ENCODE assay signal across 8 cellular contexts in the genomic region with DNA sequence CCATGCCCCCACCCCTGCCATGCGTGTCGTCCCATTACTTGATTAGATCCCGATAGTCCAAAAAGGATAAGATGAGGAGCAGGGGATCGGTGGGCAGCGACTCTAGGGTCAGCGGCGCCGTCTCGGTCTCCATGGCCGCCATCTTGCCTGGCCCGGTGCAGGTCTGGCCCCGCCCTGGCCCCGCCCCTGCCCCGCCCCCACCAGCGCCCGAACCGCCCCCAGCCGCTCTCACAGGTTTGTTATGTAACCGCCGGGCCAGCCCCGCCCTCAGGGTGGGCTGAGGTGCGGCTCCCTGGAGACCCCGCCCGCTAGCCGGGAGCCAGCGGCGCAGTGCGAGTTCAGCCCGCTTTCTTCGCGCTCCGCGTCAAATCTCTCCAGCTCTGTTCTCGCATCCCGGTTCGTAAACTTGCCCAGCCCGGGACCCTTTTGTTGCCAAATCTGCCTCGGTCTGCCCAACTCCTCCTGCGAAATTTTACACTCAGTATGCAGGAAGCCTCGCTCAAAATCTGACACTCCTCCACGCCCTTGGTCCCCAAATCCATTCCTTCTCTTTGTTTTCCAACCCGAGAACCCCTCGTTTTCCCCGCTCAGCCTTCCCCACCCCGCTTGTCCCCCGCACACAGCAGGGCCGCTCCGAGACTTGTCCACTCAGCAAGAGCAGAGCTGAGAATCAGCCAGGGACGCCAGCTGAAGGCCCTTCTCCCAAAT.
A peak's percentile ranks its signal among the peaks of the same experiment; 100 is the strongest.
DNase-seq lines count a peak whose midpoint lies in the region; ATAC-seq and TF ChIP-seq lines count a peak whose summit lies in the region.

A gene with protein sequence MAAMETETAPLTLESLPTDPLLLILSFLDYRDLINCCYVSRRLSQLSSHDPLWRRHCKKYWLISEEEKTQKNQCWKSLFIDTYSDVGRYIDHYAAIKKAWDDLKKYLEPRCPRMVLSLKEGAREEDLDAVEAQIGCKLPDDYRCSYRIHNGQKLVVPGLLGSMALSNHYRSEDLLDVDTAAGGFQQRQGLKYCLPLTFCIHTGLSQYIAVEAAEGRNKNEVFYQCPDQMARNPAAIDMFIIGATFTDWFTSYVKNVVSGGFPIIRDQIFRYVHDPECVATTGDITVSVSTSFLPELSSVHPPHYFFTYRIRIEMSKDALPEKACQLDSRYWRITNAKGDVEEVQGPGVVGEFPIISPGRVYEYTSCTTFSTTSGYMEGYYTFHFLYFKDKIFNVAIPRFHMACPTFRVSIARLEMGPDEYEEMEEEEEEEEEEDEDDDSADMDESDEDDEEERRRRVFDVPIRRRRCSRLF (minus strand): TSS at position 165 of the 708 bp plus-strand sequence. CDS start 23 bp downstream, at position 142.

- peak; percentile 74 for ATAC-seq in HG03439 (IDR thresholded peaks at IDR 0.05; ENCODE audit: unreplicated experiment)

- TF ChIP-seq CTCF in AG10803 (conservative IDR thresholded peaks at IDR 0.05; ENCODE audit: low read length) = no peak

- H3K27ac ChIP-seq in cingulate gyrus (ENCODE audit: low read depth, low read length) = peak within 1 kb of the TSS; percentile 89

- DNase-seq in AG10803 (ENCODE audit: low read depth) (peak; percentile 75), GM19238 (ENCODE audit: insufficient read length, low spot score) (peak; percentile 78), NCI-H510A treated with DMSO at 0.1 percent for 48 hours (lab: John Stamatoyannopoulos, UW) (peak; percentile 17), kidney glomerular epithelial cell (lab: John Stamatoyannopoulos, UW) (peak; percentile 75)
- DNase-seq in activated CD4-positive, alpha-beta T cell treated with anti-CD3 and anti-CD28 coated beads for 4 hours = peak; percentile 85 to 88
- DNase-seq in stimulated activated CD4-positive, alpha-beta T cell treated with anti-CD3 and anti-CD28 coated beads, Interleukin-1b, Interleukin-23, amount 100 ng/mL, for 1 hour (ENCODE audit: low read depth in 2 of 2) = peak; percentile 64 to 73

- H3K4me3 ChIP-seq in AG10803 (ENCODE audit: low read length) = peak within 1 kb of the TSS; percentile 92

Comparison
In these comparisons a context has a peak if more than half of its experiments do, and no peak if none do; other contexts are left out.
1. Peak in every context shown above with its lines: DNase-seq, ATAC-seq, H3K4me3 ChIP-seq and H3K27ac ChIP-seq.
2. DNase-seq: peak in every context shown above with its lines; median percentile 86 in activated CD4-positive, alpha-beta T cell treated with anti-CD3 and anti-CD28 coated beads for 4 hours; 78 in GM19238; 75 in AG10803; 75 in kidney glomerular epithelial cell; 68 in stimulated activated CD4-positive, alpha-beta T cell treated with anti-CD3 and anti-CD28 coated beads, Interleukin-1b, Interleukin-23, amount 100 ng/mL, for 1 hour; 17 in NCI-H510A treated with DMSO at 0.1 percent for 48 hours.